ENCODE assay signal across 22 cellular contexts in genomic region chr2:29255006-29255405, GRCh38.
DNase-seq lines count a peak whose midpoint lies in the region; ATAC-seq and TF ChIP-seq lines count a peak whose summit lies in the region.
"Had no signal": no experiment of that assay in that cellular context is flagged by ENCODE, and none has a peak within 500 bp of the region (broad histone marks: within the 10 kb centered on the region; RNA-seq: fewer than 3 reads in every experiment).

No MANE protein-coding gene starts in this region.

- no peak overlapping the region for H3K27ac Mint-ChIP-seq in type B pancreatic cell
- H3K27ac Mint-ChIP-seq: B cell; CD8-positive, alpha-beta memory T cell had no signal

- H3K27me3 ChIP-seq in spleen (replicated peaks in 1 of 7) (peaks cover 0 to 16% (median 0%) of the 10 kb centered on the region in 7 donors), BE2C (no peaks in the 10 kb centered on the region)

- H3K9me3 ChIP-seq in spleen (no peaks in the 10 kb centered on the region), BE2C (no peaks in the 10 kb centered on the region)
- H3K9me3 ChIP-seq: A549, HAP-1 had no signal

- no peak overlapping the region for H3K4me3 Mint-ChIP-seq in type B pancreatic cell
- H3K4me3 Mint-ChIP-seq: B cell; CD4-positive, CD25-positive, alpha-beta regulatory T cell; CD8-positive, alpha-beta memory T cell had no signal

- no peaks in the 10 kb centered on the region for H3K4me1 ChIP-seq in spleen
- peaks cover 24% of the 10 kb centered on the region for H3K4me1 ChIP-seq in BE2C
- H3K4me1 ChIP-seq: A549, HAP-1 had no signal

- no peaks in the 10 kb centered on the region for H3K36me3 ChIP-seq in spleen
- no peaks in the 10 kb centered on the region for H3K36me3 ChIP-seq in BE2C
- H3K36me3 ChIP-seq: HAP-1 had no signal

- TF ChIP-seq POLR2A in spleen (IDR thresholded peaks at IDR 0.05): no peak

- DNase-seq in activated effector memory CD4-positive, alpha-beta T cell treated with anti-CD3 and anti-CD28 coated beads, Interleukin-2, amount 50 U/mL, for 16 hours: peak; percentile 12
- DNase-seq in activated effector memory CD4-positive, alpha-beta T cell treated with Interleukin-2 at 50 U/mL for 16 hours: no peak
- DNase-seq in left kidney (ENCODE audit: low read depth, low spot score) (peak; percentile 87), occipital lobe (lab: John Stamatoyannopoulos, UW) (peak; percentile 17), spleen (peak; percentile 4), BE2C (no peak), type B pancreatic cell (ENCODE audit: extremely low spot score, unreplicated experiment) (no peak)
- DNase-seq: C1 segment of cervical spinal cord; CD4-positive, CD25-positive, alpha-beta regulatory T cell; CD8-positive, alpha-beta memory T cell; COR-L47; DMS 273 treated with DMSO at 0.1 percent for 48 hours; DMS53; DND-41; EL had no signal

- no peaks in the 10 kb centered on the region for H3K36me3 Mint-ChIP-seq in type B pancreatic cell
- H3K36me3 Mint-ChIP-seq: CD4-positive, CD25-positive, alpha-beta regulatory T cell; CD8-positive, alpha-beta memory T cell had no signal

- intact Hi-C loops in spleen (cut with DNase I; ENCODE audit: low total_unique reads): no loop called here

- peaks cover 2% of the 10 kb centered on the region for H3K27me3 Mint-ChIP-seq in type B pancreatic cell

- no peak overlapping the region for H3K4me3 ChIP-seq in spleen
- no peak overlapping the region for H3K4me3 ChIP-seq in BE2C (ENCODE audit: low read depth, low read length)
- H3K4me3 ChIP-seq: A549, GM12878, HAP-1 had no signal

- WGBS in spleen, 5 donors: 67 to 78% (median 72%) methylated on average over 1 to 2 of the region's 2 CpGs

- no peak overlapping the region for H3K27ac ChIP-seq in spleen
- H3K27ac ChIP-seq: 22Rv1, A549, HL-60 had no signal

- H3K9me3 Mint-ChIP-seq in type B pancreatic cell: no peaks in the 10 kb centered on the region
- H3K9me3 Mint-ChIP-seq: CD8-positive, alpha-beta memory T cell had no signal

- no peak for ATAC-seq in HG02623 (IDR thresholded peaks at IDR 0.05; ENCODE audit: unreplicated experiment)
- ATAC-seq: GM12878 had no signal

- TF ChIP-seq CTCF in spleen (IDR thresholded peaks at IDR 0.05 in 8 of 11, conservative IDR thresholded peaks at IDR 0.05 in 3 of 11) (no peak), BE2C (IDR thresholded peaks at IDR 0.05; ENCODE audit: low read depth, low read length) (no peak), type B pancreatic cell (conservative IDR thresholded peaks at IDR 0.05) (no peak)

- no peaks in the 10 kb centered on the region for H3K4me1 Mint-ChIP-seq in type B pancreatic cell (ENCODE audit: unreplicated experiment)
- H3K4me1 Mint-ChIP-seq: B cell; CD4-positive, CD25-positive, alpha-beta regulatory T cell; CD8-positive, alpha-beta memory T cell had no signal

Comparison
In these comparisons a context has a peak if more than half of its experiments do, and no peak if none do; other contexts are left out.
1. DNase-seq: peak in activated effector memory CD4-positive, alpha-beta T cell treated with anti-CD3 and anti-CD28 coated beads, Interleukin-2, amount 50 U/mL, for 16 hours (single experiment), left kidney (single experiment), occipital lobe (single experiment) and spleen (single experiment); none in activated effector memory CD4-positive, alpha-beta T cell treated with Interleukin-2 at 50 U/mL for 16 hours (single experiment), BE2C (single experiment) and type B pancreatic cell (single experiment).